In the genomic region with DNA sequence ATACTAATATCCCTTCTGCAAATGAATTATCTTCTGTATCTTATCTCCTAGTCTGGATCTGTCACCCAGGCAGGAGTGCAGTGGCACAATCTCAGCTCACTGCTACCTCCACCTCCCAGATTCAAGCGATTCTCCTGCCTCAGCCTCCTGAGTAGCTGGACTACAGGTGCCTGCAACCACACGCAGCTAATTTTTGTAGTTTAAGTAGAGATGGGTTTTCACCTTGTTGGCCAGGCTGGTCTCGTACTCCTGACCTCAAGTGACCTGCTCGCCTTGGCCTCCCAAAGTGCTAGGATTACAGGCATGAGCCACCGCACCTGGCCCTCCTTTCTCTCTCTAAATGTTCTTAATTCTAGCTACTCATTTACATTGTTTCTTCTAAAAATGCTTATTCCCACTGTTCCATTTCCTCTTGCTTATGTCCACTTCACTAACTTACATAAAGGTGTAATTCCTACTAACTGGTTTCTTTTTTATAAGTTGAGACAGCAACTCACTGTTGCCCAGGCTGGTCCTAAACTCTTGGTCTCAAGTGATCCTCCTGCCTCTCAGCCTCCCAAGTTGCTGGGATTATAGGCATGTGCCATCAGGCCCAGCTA, we compare ENCODE assay signal across 2 cellular contexts. TPM values are rescaled to one million over a fixed set of nuclear protein-coding genes. Genes with fewer than 3 reads are reported as not detected.
"Had no signal": no experiment of that assay in that cellular context is flagged by ENCODE, and none has a peak within 500 bp of the region (broad histone marks: within the 10 kb centered on the region; RNA-seq: fewer than 3 reads in every experiment).

No MANE protein-coding gene starts in this region.

RNA-seq across cellular contexts. Expression of gene SLC2A14, which starts 53.5 kb away (rescaled TPM):
- total RNA-seq: right atrium auricular region, SK-MEL-5 had no signal
